7 cellular contexts compared by ENCODE assay signal in the genomic region with DNA sequence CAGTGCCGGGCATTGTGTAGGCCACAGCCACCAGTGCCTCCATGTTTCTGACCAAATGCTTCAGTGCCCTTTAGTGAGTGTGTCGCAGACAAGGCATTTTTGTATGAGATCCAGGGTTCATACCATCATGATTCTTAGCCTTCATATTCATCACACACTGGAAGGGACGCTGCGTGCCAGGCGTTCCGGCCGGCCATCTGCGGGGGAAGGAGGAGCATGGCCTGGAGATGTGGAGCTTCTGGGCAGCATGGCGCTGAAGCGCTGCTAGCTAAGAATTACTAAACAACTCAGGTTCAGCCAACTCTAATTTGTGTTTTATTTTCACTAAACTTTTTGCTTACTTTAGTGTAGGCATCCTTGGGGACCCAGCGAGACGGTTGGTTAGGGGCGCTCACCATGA.
"Had no signal": no experiment of that assay in that cellular context is flagged by ENCODE, and none has a peak within 500 bp of the region (broad histone marks: within the 10 kb centered on the region; RNA-seq: fewer than 3 reads in every experiment).

No MANE protein-coding gene starts in this region.

- ATAC-seq: HepG2, K562 had no signal

- H3K4me3 ChIP-seq: K562 had no signal

- DNase-seq: IMR-90, KBM-7, KG1 had no signal

- H3K27ac ChIP-seq: HL-60, KMS-11 had no signal
